In the genomic region with DNA sequence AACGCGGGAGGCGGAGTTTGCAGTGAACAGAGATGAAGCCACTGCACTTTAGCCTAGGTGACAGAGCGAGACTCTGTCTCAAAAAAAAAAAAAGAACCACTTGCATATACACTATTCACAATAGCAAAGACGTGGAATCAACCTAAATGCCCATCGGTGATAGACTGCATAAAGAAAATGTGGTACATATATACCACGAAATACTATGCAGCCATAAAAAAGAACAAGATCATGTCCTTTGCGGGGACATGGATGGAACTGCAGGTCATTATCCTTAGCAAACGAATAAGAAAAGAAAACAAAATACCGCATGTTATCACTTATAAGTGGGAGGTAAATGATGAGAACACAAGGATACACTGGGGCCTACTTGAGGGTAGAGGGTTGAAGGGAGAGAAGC, we compare ENCODE assay signal across 30 cellular contexts. TPM values are rescaled to one million over a fixed set of nuclear protein-coding genes. Genes with fewer than 3 reads are reported as not detected.
"Had no signal": no experiment of that assay in that cellular context is flagged by ENCODE, and none has a peak within 500 bp of the region (broad histone marks: within the 10 kb centered on the region; RNA-seq: fewer than 3 reads in every experiment).

No MANE protein-coding gene starts in this region.

- H3K27ac Mint-ChIP-seq: activated CD4-positive, alpha-beta T cell treated with anti-CD3 and anti-CD28 coated beads, Interleukin-2, amount 10 ng/mL, durations not matched to agents 24 days and 14 days; activated CD8-positive, alpha-beta T cell treated with anti-CD3 and anti-CD28 coated beads for 36 hours; activated naive CD8-positive, alpha-beta T cell treated with anti-CD3 and anti-CD28 coated beads for 36 hours; activated T-cell treated with anti-CD3 and anti-CD28 coated beads, Interleukin-2, amount 50 U/mL, for 72 hours; activated T-helper 17 cell treated with anti-CD3 and anti-CD28 coated beads, Interleukin-2, amount 50 U/mL, for 72 hours; T-helper 1 cell treated with Interleukin-12 subunit alpha and Interleukin-12 subunit beta and Interleukin-4 antibody, amounts not matched to agents 30 μg/mL and 1 μg/mL, for 36 hours; T-helper 2 cell treated with Interferon-gamma antibody and Interleukin-4, amounts not matched to agents 5 μg/mL and 100 μg/mL, for 36 hours had no signal

- H3K4me3 Mint-ChIP-seq: activated CD4-positive, alpha-beta T cell treated with anti-CD3 and anti-CD28 coated beads, Interleukin-2, amount 10 ng/mL, durations not matched to agents 24 days and 14 days; activated CD8-positive, alpha-beta T cell treated with anti-CD3 and anti-CD28 coated beads for 36 hours; activated naive CD8-positive, alpha-beta T cell treated with anti-CD3 and anti-CD28 coated beads for 36 hours; activated T-cell treated with anti-CD3 and anti-CD28 coated beads, Interleukin-2, amount 50 U/mL, for 72 hours; activated T-helper 17 cell treated with anti-CD3 and anti-CD28 coated beads, Interleukin-2, amount 50 U/mL, for 72 hours; central memory CD8-positive, alpha-beta T cell; T-helper 1 cell treated with Interleukin-12 subunit alpha and Interleukin-12 subunit beta and Interleukin-4 antibody, amounts not matched to agents 30 μg/mL and 1 μg/mL, for 36 hours; T-helper 2 cell treated with Interferon-gamma antibody and Interleukin-4, amounts not matched to agents 5 μg/mL and 100 μg/mL, for 36 hours had no signal

- H3K36me3 ChIP-seq: cardiac muscle cell, Peyer's patch had no signal

- H3K9me3 Mint-ChIP-seq: activated CD4-positive, alpha-beta T cell treated with anti-CD3 and anti-CD28 coated beads, Interleukin-2, amount 10 ng/mL, durations not matched to agents 24 days and 14 days; activated CD8-positive, alpha-beta T cell treated with anti-CD3 and anti-CD28 coated beads for 36 hours; activated naive CD8-positive, alpha-beta T cell treated with anti-CD3 and anti-CD28 coated beads for 36 hours; activated T-cell treated with anti-CD3 and anti-CD28 coated beads, Interleukin-2, amount 50 U/mL, for 72 hours; activated T-helper 17 cell treated with anti-CD3 and anti-CD28 coated beads, Interleukin-2, amount 50 U/mL, for 72 hours; central memory CD8-positive, alpha-beta T cell; T-helper 1 cell treated with Interleukin-12 subunit alpha and Interleukin-12 subunit beta and Interleukin-4 antibody, amounts not matched to agents 30 μg/mL and 1 μg/mL, for 36 hours; T-helper 2 cell treated with Interferon-gamma antibody and Interleukin-4, amounts not matched to agents 5 μg/mL and 100 μg/mL, for 36 hours had no signal

- H3K36me3 Mint-ChIP-seq: activated naive CD8-positive, alpha-beta T cell treated with anti-CD3 and anti-CD28 coated beads for 36 hours had no signal

- H3K9me3 ChIP-seq: Peyer's patch had no signal

- FAIRE-seq: TTC549 had no signal

- H3K4me3 ChIP-seq: cardiac muscle cell, Peyer's patch had no signal

- H3K27ac ChIP-seq: cardiac muscle cell, Peyer's patch had no signal

- H3K27me3 ChIP-seq: cardiac muscle cell, Peyer's patch had no signal

- H3K4me1 ChIP-seq: Peyer's patch had no signal

- DNase-seq: activated CD4-positive, alpha-beta T cell treated with anti-CD3 and anti-CD28 coated beads, Interleukin-2, amount 10 ng/mL, durations not matched to agents 24 days and 14 days; activated CD4-positive, alpha-beta T cell treated with anti-CD3 and anti-CD28 coated beads, Interleukin-2, amount 50 U/mL, for 4 hours; activated CD8-positive, alpha-beta T cell treated with anti-CD3 and anti-CD28 coated beads for 36 hours; activated effector memory CD4-positive, alpha-beta T cell treated with anti-CD3 and anti-CD28 coated beads, Interleukin-2, amount 50 U/mL, for 16 hours; activated naive CD4-positive, alpha-beta T cell; activated naive CD4-positive, alpha-beta T cell treated with anti-CD3 and anti-CD28 coated beads, Interleukin-2, amount 50 U/mL, for 16 hours; activated naive CD8-positive, alpha-beta T cell treated with anti-CD3 and anti-CD28 coated beads for 36 hours; activated T-cell treated with anti-CD3 and anti-CD28 coated beads, Interleukin-2, amount 50 U/mL, for 1 hour; activated T-cell treated with anti-CD3 and anti-CD28 coated beads, Interleukin-2, amount 50 U/mL, for 72 hours; amniotic stem cell; aorta; Karpas-422; KBM-7; NCI-H1048; NCI-H1105 treated with DMSO at 0.1 percent for 48 hours; NCI-H1436; NCI-H1694; NCI-H2029; NCI-H345; NCI-H524 treated with DMSO at 0.1 percent for 48 hours; Peyer's patch; Right ventricle myocardium superior; RPMI8226 had no signal

- H3K4me1 Mint-ChIP-seq: activated CD4-positive, alpha-beta T cell treated with anti-CD3 and anti-CD28 coated beads, Interleukin-2, amount 10 ng/mL, durations not matched to agents 24 days and 14 days; activated naive CD8-positive, alpha-beta T cell treated with anti-CD3 and anti-CD28 coated beads for 36 hours; activated T-helper 17 cell treated with anti-CD3 and anti-CD28 coated beads, Interleukin-2, amount 50 U/mL, for 72 hours; central memory CD8-positive, alpha-beta T cell had no signal

- ATAC-seq: activated CD8-positive, alpha-beta T cell treated with anti-CD3 and anti-CD28 coated beads for 36 hours; activated T-cell treated with anti-CD3 and anti-CD28 coated beads, Interleukin-2, amount 50 U/mL, for 72 hours; activated T-helper 17 cell treated with anti-CD3 and anti-CD28 coated beads, Interleukin-2, amount 50 U/mL, for 72 hours had no signal

RNA-seq across cellular contexts. Expression of a gene that starts 39.5 kb away (rescaled TPM):
- total RNA-seq: activated CD4-positive, alpha-beta T cell treated with anti-CD3 and anti-CD28 coated beads, Interleukin-2, amount 10 ng/mL, durations not matched to agents 24 days and 14 days; activated CD8-positive, alpha-beta memory T cell treated with anti-CD3 and anti-CD28 coated beads for 36 hours; activated CD8-positive, alpha-beta T cell treated with anti-CD3 and anti-CD28 coated beads for 36 hours; activated naive CD8-positive, alpha-beta T cell treated with anti-CD3 and anti-CD28 coated beads for 36 hours had no signal
